In the genomic region with DNA sequence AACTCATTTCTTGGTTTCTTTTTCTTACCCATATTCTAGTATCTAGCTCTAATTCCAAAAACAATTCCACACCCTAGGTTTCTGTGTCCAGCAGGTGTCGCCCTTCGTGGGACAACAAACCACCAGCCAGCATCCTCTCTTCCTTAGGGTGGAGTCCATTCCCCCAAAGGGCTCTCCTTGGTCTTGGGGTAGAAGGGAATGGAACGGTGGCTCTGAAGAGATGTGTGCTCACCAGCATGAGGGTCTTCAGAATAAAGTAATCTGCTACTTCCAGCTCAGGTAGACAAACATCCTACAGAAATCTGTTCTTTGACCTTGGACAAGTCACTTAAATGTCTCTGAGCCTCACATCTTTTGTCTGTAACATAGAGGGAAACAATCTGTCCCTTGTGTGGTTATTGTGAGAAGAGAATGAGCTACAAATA, we compare ENCODE assay signal across 8 cellular contexts. TPM values are rescaled to one million over a fixed set of nuclear protein-coding genes. Genes with fewer than 3 reads are reported as not detected.
DNase-seq lines count a peak whose midpoint lies in the region; ATAC-seq and TF ChIP-seq lines count a peak whose summit lies in the region.

No MANE protein-coding gene starts in this region.

- peak overlapping the region; percentile 72 to 98 (median 93) for H3K27ac Mint-ChIP-seq in naive B cell
- H3K27ac Mint-ChIP-seq in stimulated activated effector memory CD8-positive, alpha-beta T cell treated with anti-CD3 and anti-CD28 coated beads, Interleukin-12 subunit alpha, Interleukin-12 subunit beta, amount 100 ng/mL, for 72 hours: no peak overlapping the region

- no peaks in the 10 kb centered on the region for H3K27me3 Mint-ChIP-seq in naive B cell

- H3K4me2 ChIP-seq in HCT116 (ENCODE audit: low read length): no peak overlapping the region

- H3K4me1 ChIP-seq in BE2C (no peaks in the 10 kb centered on the region), HCT116 (ENCODE audit: control insufficient read depth in 1 of 2, insufficient read depth in 2 of 2, low read length in 2 of 2) (no peaks in the 10 kb centered on the region; a peak in 1 of 4 replicates), NT2/D1 (ENCODE audit: insufficient read depth, insufficient read length) (no peaks in the 10 kb centered on the region)

- TF ChIP-seq RAD21 in HCT116 (IDR thresholded peaks at IDR 0.05; ENCODE audit: low read depth): peak; percentile 74

- POLR2A ChIA-PET in HCT116 (lab: Charles Lee): interaction anchor here (0.6 to 2.1 kb wide), 3 partner anchors 19 to 51 kb away, joined by 3 to 18 read pairs (median 5); a partner anchor contains a TSS

- H3K9ac ChIP-seq in HCT116 (ENCODE audit: low read length): no peak overlapping the region
- no peak overlapping the region for H3K9ac ChIP-seq in NT2/D1 (ENCODE audit: insufficient read length, low read depth)

- no peak for TF ChIP-seq POLR2A in HCT116 (IDR thresholded peaks at IDR 0.05; ENCODE audit: borderline replicate concordance, extremely low read depth, insufficient read depth, insufficient read length)

- H3K79me2 ChIP-seq in HCT116 (ENCODE audit: insufficient read depth, low read length): no peaks in the 10 kb centered on the region

- intact Hi-C loops in HCT116 (cut with micrococcal nuclease): loop anchor here (1.0 to 5.0 kb wide), 2 partner anchors 46 to 51 kb away; no protein-coding TSS in a partner anchor

- peak overlapping the region; percentile 26 to 97 (median 60) for H3K4me3 Mint-ChIP-seq in naive B cell
- H3K4me3 Mint-ChIP-seq in stimulated activated effector memory CD8-positive, alpha-beta T cell treated with anti-CD3 and anti-CD28 coated beads, Interleukin-12 subunit alpha, Interleukin-12 subunit beta, amount 100 ng/mL, for 72 hours: no peak overlapping the region

- H3K4me1 Mint-ChIP-seq in naive B cell: peaks cover 82 to 97% (median 86%) of the 10 kb centered on the region in 3 donors
- peaks cover 5% of the 10 kb centered on the region for H3K4me1 Mint-ChIP-seq in stimulated activated effector memory CD8-positive, alpha-beta T cell treated with anti-CD3 and anti-CD28 coated beads, Interleukin-12 subunit alpha, Interleukin-12 subunit beta, amount 100 ng/mL, for 72 hours

- H3K36me3 ChIP-seq in BE2C (no peaks in the 10 kb centered on the region), HCT116 (ENCODE audit: control insufficient read depth in 1 of 2, insufficient read depth in 2 of 2, low read length in 2 of 2) (no peaks in the 10 kb centered on the region), NT2/D1 (ENCODE audit: insufficient read depth, insufficient read length, low read length) (peaks cover 3% of the 10 kb centered on the region)

- peaks cover 40 to 47% of the 10 kb centered on the region in 2 donors for H3K36me3 Mint-ChIP-seq in naive B cell
- H3K36me3 Mint-ChIP-seq in stimulated activated effector memory CD8-positive, alpha-beta T cell treated with anti-CD3 and anti-CD28 coated beads, Interleukin-12 subunit alpha, Interleukin-12 subunit beta, amount 100 ng/mL, for 72 hours: peaks cover 5% of the 10 kb centered on the region

- H3K9me3 ChIP-seq in BE2C: no peaks in the 10 kb centered on the region
- H3K9me3 ChIP-seq in HCT116 (ENCODE audit: control insufficient read depth in 1 of 2, insufficient read depth in 1 of 2, low read depth in 1 of 2, low read length in 2 of 2): no peaks in the 10 kb centered on the region
- no peaks in the 10 kb centered on the region for H3K9me3 ChIP-seq in NT2/D1 (ENCODE audit: insufficient read depth, low read length)

- peak; percentile 92 for ATAC-seq in HCT116
- ATAC-seq in naive B cell (ENCODE audit: low read depth in 2 of 2): peak; percentile 36 to 60
- ATAC-seq in stimulated activated effector memory CD8-positive, alpha-beta T cell treated with anti-CD3 and anti-CD28 coated beads, Interleukin-12 subunit alpha, Interleukin-12 subunit beta, amount 100 ng/mL, for 72 hours: peak; percentile 60
- ATAC-seq in HG03025 (IDR thresholded peaks at IDR 0.05; ENCODE audit: low FRiP score, unreplicated experiment): no peak

- BruUV-seq in HCT116 (replicated peaks; lab: Mats Ljungman, UMichigan): no TSS peak

- TF ChIP-seq CTCF in BE2C (IDR thresholded peaks at IDR 0.05; ENCODE audit: low read depth, low read length): peak; percentile 83
- peak; percentile 82 to 90 (median 90) for TF ChIP-seq CTCF in HCT116 (IDR thresholded peaks at IDR 0.05 in 2 of 3, conservative IDR thresholded peaks at IDR 0.05 in 1 of 3; ENCODE audit: borderline replicate concordance in 1 of 3, insufficient read depth in 1 of 3, low read depth in 2 of 3, low read length in 2 of 3)
- peak; percentile 89 for TF ChIP-seq CTCF in epithelial cell of proximal tubule (conservative IDR thresholded peaks at IDR 0.05; ENCODE audit: low read depth, low read length)

- peaks cover 0 to 2% (median 0%) of the 10 kb centered on the region in 7 donors for H3K9me3 Mint-ChIP-seq in naive B cell
- no peaks in the 10 kb centered on the region for H3K9me3 Mint-ChIP-seq in stimulated activated effector memory CD8-positive, alpha-beta T cell treated with anti-CD3 and anti-CD28 coated beads, Interleukin-12 subunit alpha, Interleukin-12 subunit beta, amount 100 ng/mL, for 72 hours

- CTCF ChIA-PET in HCT116 (lab: Charles Lee): interaction anchor here (0.6 to 3.7 kb wide), 35 partner anchors 8 to 315 kb away, joined by 3 to 79 read pairs (median 5); a partner anchor contains a TSS

- no peaks in the 10 kb centered on the region for H4K20me1 ChIP-seq in HCT116 (ENCODE audit: insufficient read depth)

- H3K27ac ChIP-seq in HCT116 (ENCODE audit: low read depth, low read length): no peak overlapping the region

- H3K4me3 ChIP-seq in BE2C (ENCODE audit: low read depth, low read length) (no peak overlapping the region), HCT116 (replicated peaks in 1 of 2; ENCODE audit: low read depth in 1 of 2, low read length in 2 of 2) (no peak overlapping the region), NT2/D1 (ENCODE audit: insufficient read length, low read depth) (no peak overlapping the region), epithelial cell of proximal tubule (ENCODE audit: low read depth, low read length) (no peak overlapping the region)

- H3K9me2 ChIP-seq in HCT116 (ENCODE audit: insufficient read depth): no peaks in the 10 kb centered on the region

- RAD21 ChIA-PET in HCT116 (lab: Charles Lee; ENCODE audit: low non-redundant PET in 1 of 2, low total read pairs in 2 of 2, uncharacterized antibody in 2 of 2, unreplicated experiment in 2 of 2): interaction anchor here (0.9 to 1.4 kb wide), 3 partner anchors 48 to 51 kb away, joined by 3 to 10 read pairs (median 8); no protein-coding TSS in a partner anchor

- H2AFZ ChIP-seq in HCT116 (ENCODE audit: low read depth, low read length, poor library complexity, severe bottlenecking): no peak overlapping the region

- H3K27me3 ChIP-seq in BE2C (peaks cover 44% of the 10 kb centered on the region), HCT116 (ENCODE audit: insufficient read depth, low read length) (no peaks in the 10 kb centered on the region), NT2/D1 (ENCODE audit: insufficient read depth, insufficient read length) (no peaks in the 10 kb centered on the region)

- DNase-seq in BE2C: peak; percentile 80
- DNase-seq in HCT116 (ENCODE audit: low read depth, low spot score): peak; percentile 56
- peak; percentile 36 for DNase-seq in NT2/D1 (ENCODE audit: low read depth, low spot score)
- DNase-seq in activated CD8-positive, alpha-beta memory T cell treated with anti-CD3 and anti-CD28 coated beads, Interleukin-2, amount 50 U/mL, for 4 hours: peak; percentile 80
- DNase-seq in epithelial cell of proximal tubule (ENCODE audit: low read depth): no peak
- peak; percentile 61 for DNase-seq in naive B cell
- peak; percentile 64 to 82 for DNase-seq in stimulated activated effector memory CD8-positive, alpha-beta T cell treated with anti-CD3 and anti-CD28 coated beads, Interleukin-12 subunit alpha, Interleukin-12 subunit beta, amount 100 ng/mL, for 72 hours (ENCODE audit: low spot score in 2 of 2)

TF ChIP-seq in HCT116, 20 proteins besides CTCF, POLR2A, EP300 and RAD21:
- TF ChIP-seq JUND (IDR thresholded peaks at IDR 0.05): no peak
- peak; percentile 38 for TF ChIP-seq YY1 (IDR thresholded peaks at IDR 0.05; ENCODE audit: extremely low read depth, insufficient replicate concordance, low read depth, low read length)
- no peak for TF ChIP-seq SP1 (IDR thresholded peaks at IDR 0.05; ENCODE audit: low read depth)
- no peak for TF ChIP-seq SIN3A (IDR thresholded peaks at IDR 0.05; ENCODE audit: low read depth)
- TF ChIP-seq FOSL1 (IDR thresholded peaks at IDR 0.05; ENCODE audit: low read depth): no peak

RNA-seq across cellular contexts. Expression of a gene that starts 7.2 kb away (rescaled TPM):
- polyA plus RNA-seq in BE2C (2012; ENCODE audit: insufficient read depth, insufficient read length, low read depth): not detected
- 3.3 TPM for total RNA-seq in HCT116 (2021; ENCODE audit: unreplicated experiment)
- polyA plus RNA-seq in HCT116 (2012): 1.7 and 2.3 TPM in 2 replicates
- total RNA-seq in epithelial cell of proximal tubule: 3.5 and 4.2 TPM in 2 replicates
- polyA plus RNA-seq in naive B cell (ENCODE audit: low read depth in 6 of 6): 1,000 to 10,000 TPM; 1,171 to 1,354 (median 1,198) TPM

RNA-seq across cellular contexts. Expression of a gene that starts 19.2 kb away (rescaled TPM):
- 0.56 TPM for polyA plus RNA-seq in BE2C (2012; ENCODE audit: insufficient read depth, insufficient read length, low read depth)
- total RNA-seq in HCT116 (2021; ENCODE audit: unreplicated experiment): 12.1 TPM
- 16.3 and 17.4 TPM in 2 replicates for polyA plus RNA-seq in HCT116 (2012)
- 0.65 and 2.0 TPM in 2 replicates for total RNA-seq in epithelial cell of proximal tubule
- 1,000 to 10,000 TPM; 1,101 to 1,557 (median 1,371) TPM for polyA plus RNA-seq in naive B cell (ENCODE audit: low read depth in 6 of 6)

RNA-seq across cellular contexts. Expression of a gene that starts 34.7 kb away (rescaled TPM):
- 257 TPM for polyA plus RNA-seq in BE2C (2012; ENCODE audit: insufficient read depth, insufficient read length, low read depth)
- total RNA-seq in HCT116 (2021; ENCODE audit: unreplicated experiment) (260 TPM), epithelial cell of proximal tubule (128 and 140 TPM in 2 replicates)
- 175 and 194 TPM in 2 replicates for polyA plus RNA-seq in HCT116 (2012)
- polyA plus RNA-seq in naive B cell (ENCODE audit: low read depth in 6 of 6): 100 to 1,000 TPM in 1 of 6 donors, 10 to 100 TPM in 5; 26.9 to 148 (median 48.5) TPM
